ENCODE assay signal across 1 cellular context in genomic region chr15:88908123-88908522, GRCh38.
TF ChIP-seq lines count a peak whose summit lies in the region.

No MANE protein-coding gene starts in this region.

TF ChIP-seq in GM23338, 12 proteins besides CTCF, POLR2A, EP300 and RAD21 (continued from another document):
- TF ChIP-seq, protein P1, sequence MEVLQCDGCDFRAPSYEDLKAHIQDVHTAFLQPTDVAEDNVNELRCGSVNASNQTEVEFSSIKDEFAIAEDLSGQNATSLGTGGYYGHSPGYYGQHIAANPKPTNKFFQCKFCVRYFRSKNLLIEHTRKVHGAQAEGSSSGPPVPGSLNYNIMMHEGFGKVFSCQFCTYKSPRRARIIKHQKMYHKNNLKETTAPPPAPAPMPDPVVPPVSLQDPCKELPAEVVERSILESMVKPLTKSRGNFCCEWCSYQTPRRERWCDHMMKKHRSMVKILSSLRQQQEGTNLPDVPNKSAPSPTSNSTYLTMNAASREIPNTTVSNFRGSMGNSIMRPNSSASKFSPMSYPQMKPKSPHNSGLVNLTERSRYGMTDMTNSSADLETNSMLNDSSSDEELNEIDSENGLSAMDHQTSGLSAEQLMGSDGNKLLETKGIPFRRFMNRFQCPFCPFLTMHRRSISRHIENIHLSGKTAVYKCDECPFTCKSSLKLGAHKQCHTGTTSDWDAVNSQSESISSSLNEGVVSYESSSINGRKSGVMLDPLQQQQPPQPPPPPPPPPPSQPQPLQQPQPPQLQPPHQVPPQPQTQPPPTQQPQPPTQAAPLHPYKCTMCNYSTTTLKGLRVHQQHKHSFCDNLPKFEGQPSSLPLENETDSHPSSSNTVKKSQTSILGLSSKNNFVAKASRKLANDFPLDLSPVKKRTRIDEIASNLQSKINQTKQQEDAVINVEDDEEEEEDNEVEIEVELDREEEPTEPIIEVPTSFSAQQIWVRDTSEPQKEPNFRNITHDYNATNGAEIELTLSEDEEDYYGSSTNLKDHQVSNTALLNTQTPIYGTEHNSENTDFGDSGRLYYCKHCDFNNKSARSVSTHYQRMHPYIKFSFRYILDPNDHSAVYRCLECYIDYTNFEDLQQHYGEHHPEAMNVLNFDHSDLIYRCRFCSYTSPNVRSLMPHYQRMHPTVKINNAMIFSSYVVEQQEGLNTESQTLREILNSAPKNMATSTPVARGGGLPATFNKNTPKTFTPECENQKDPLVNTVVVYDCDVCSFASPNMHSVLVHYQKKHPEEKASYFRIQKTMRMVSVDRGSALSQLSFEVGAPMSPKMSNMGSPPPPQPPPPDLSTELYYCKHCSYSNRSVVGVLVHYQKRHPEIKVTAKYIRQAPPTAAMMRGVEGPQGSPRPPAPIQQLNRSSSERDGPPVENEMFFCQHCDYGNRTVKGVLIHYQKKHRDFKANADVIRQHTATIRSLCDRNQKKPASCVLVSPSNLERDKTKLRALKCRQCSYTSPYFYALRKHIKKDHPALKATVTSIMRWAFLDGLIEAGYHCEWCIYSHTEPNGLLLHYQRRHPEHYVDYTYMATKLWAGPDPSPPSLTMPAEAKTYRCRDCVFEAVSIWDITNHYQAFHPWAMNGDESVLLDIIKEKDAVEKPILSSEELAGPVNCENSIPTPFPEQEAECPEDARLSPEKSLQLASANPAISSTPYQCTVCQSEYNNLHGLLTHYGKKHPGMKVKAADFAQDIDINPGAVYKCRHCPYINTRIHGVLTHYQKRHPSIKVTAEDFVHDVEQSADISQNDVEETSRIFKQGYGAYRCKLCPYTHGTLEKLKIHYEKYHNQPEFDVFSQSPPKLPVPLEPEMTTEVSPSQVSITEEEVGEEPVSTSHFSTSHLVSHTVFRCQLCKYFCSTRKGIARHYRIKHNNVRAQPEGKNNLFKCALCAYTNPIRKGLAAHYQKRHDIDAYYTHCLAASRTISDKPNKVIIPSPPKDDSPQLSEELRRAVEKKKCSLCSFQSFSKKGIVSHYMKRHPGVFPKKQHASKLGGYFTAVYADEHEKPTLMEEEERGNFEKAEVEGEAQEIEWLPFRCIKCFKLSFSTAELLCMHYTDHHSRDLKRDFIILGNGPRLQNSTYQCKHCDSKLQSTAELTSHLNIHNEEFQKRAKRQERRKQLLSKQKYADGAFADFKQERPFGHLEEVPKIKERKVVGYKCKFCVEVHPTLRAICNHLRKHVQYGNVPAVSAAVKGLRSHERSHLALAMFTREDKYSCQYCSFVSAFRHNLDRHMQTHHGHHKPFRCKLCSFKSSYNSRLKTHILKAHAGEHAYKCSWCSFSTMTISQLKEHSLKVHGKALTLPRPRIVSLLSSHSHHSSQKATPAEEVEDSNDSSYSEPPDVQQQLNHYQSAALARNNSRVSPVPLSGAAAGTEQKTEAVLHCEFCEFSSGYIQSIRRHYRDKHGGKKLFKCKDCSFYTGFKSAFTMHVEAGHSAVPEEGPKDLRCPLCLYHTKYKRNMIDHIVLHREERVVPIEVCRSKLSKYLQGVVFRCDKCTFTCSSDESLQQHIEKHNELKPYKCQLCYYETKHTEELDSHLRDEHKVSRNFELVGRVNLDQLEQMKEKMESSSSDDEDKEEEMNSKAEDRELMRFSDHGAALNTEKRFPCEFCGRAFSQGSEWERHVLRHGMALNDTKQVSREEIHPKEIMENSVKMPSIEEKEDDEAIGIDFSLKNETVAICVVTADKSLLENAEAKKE (CRISPR knock-in tag; IDR thresholded peaks at IDR 0.05): no peak
- TF ChIP-seq REST (IDR thresholded peaks at IDR 0.05; ENCODE audit: unreplicated experiment) (no peak), CREB1 (CRISPR knock-in tag; IDR thresholded peaks at IDR 0.05; ENCODE audit: low read depth) (no peak), STAT1 (IDR thresholded peaks at IDR 0.05; ENCODE audit: unreplicated experiment) (no peak), EZH2 (IDR thresholded peaks at IDR 0.05; ENCODE audit: low read depth, unreplicated experiment) (no peak)
